Comparison of ENCODE assay signal across 18 cellular contexts in genomic region chr11:15971215-15971546, GRCh38.
"Had no signal": no experiment of that assay in that cellular context is flagged by ENCODE, and none has a peak within 500 bp of the region (broad histone marks: within the 10 kb centered on the region; RNA-seq: fewer than 3 reads in every experiment).

No MANE protein-coding gene starts in this region.

- H3K4me3 Mint-ChIP-seq: activated naive CD4-positive, alpha-beta T cell treated with anti-CD3 and anti-CD28 coated beads for 36 hours; immature natural killer cell; neural crest cell; stimulated activated naive B cell treated with anti-CD40 and anti-IgM and Interleukin-4, amounts not matched to agents 10 μg/mL and 1 μg/mL and 100 μg/mL, for 72 hours; T-cell had no signal

- H3K27me3 Mint-ChIP-seq: stimulated activated naive B cell treated with anti-CD40 and anti-IgM and Interleukin-4, amounts not matched to agents 10 μg/mL and 1 μg/mL and 100 μg/mL, for 72 hours; T-cell had no signal

- H3K4me3 ChIP-seq: ascending aorta, esophagus muscularis mucosa, lung, ovary, transverse colon had no signal

- H3K27ac ChIP-seq: ascending aorta, esophagus muscularis mucosa, ovary, transverse colon had no signal

- DNase-seq: activated CD4-positive, alpha-beta T cell treated with anti-CD3 and anti-CD28 coated beads, Interleukin-2, amount 50 U/mL, for 4 hours; activated CD4-positive, CD25-positive, alpha-beta regulatory T cell treated with anti-CD3 and anti-CD28 coated beads, Interleukin-2, amount 50 U/mL, for 72 hours; activated naive CD4-positive, alpha-beta T cell treated with anti-CD3 and anti-CD28 coated beads for 36 hours; glutamatergic neuron; immature natural killer cell; ovary; stimulated activated CD4-positive, alpha-beta T cell treated with anti-CD3 and anti-CD28 coated beads, Interleukin-2, amount 100 ng/mL, for 48 hours; stimulated activated naive B cell treated with anti-CD40 and anti-IgM and Interleukin-4, amounts not matched to agents 10 μg/mL and 1 μg/mL and 100 μg/mL, for 72 hours; T-cell; T-helper 9 cell; transverse colon had no signal

- H3K36me3 ChIP-seq: ascending aorta, esophagus muscularis mucosa, ovary, transverse colon had no signal

- H3K27me3 ChIP-seq: ascending aorta, esophagus muscularis mucosa, ovary, transverse colon had no signal

- ATAC-seq: stimulated activated naive B cell treated with anti-CD40 and anti-IgM and Interleukin-4, amounts not matched to agents 10 μg/mL and 1 μg/mL and 100 μg/mL, for 72 hours; T-cell had no signal

- FAIRE-seq: colon, endometrium had no signal

- H3K9me3 ChIP-seq: ascending aorta, esophagus muscularis mucosa, ovary, transverse colon had no signal

- H3K9me3 Mint-ChIP-seq: activated naive CD4-positive, alpha-beta T cell treated with anti-CD3 and anti-CD28 coated beads for 36 hours; activated T-helper 2 cell treated with anti-CD3 and anti-CD28 coated beads, Interferon-gamma antibody, Interleukin-2, Interleukin-4, amounts not matched to agents 10 μg/mL and 5 μg/mL and 100 μg/mL, durations not matched to agents 14 hours and 24 hours and 36 hours; neural crest cell; stimulated activated naive B cell treated with anti-CD40 and anti-IgM and Interleukin-4, amounts not matched to agents 10 μg/mL and 1 μg/mL and 100 μg/mL, for 72 hours; T-cell had no signal

- H3K36me3 Mint-ChIP-seq: immature natural killer cell; stimulated activated naive B cell treated with anti-CD40 and anti-IgM and Interleukin-4, amounts not matched to agents 10 μg/mL and 1 μg/mL and 100 μg/mL, for 72 hours; T-cell had no signal

- H3K27ac Mint-ChIP-seq: activated naive CD4-positive, alpha-beta T cell treated with anti-CD3 and anti-CD28 coated beads for 36 hours; activated T-helper 2 cell treated with anti-CD3 and anti-CD28 coated beads, Interferon-gamma antibody, Interleukin-2, Interleukin-4, amounts not matched to agents 10 μg/mL and 5 μg/mL and 100 μg/mL, durations not matched to agents 14 hours and 24 hours and 36 hours; immature natural killer cell; stimulated activated naive B cell treated with anti-CD40 and anti-IgM and Interleukin-4, amounts not matched to agents 10 μg/mL and 1 μg/mL and 100 μg/mL, for 72 hours; T-cell had no signal

- H3K4me1 Mint-ChIP-seq: immature natural killer cell; stimulated activated naive B cell treated with anti-CD40 and anti-IgM and Interleukin-4, amounts not matched to agents 10 μg/mL and 1 μg/mL and 100 μg/mL, for 72 hours; T-cell had no signal
